Comparison of ENCODE assay signal across 9 cellular contexts in the genomic region with DNA sequence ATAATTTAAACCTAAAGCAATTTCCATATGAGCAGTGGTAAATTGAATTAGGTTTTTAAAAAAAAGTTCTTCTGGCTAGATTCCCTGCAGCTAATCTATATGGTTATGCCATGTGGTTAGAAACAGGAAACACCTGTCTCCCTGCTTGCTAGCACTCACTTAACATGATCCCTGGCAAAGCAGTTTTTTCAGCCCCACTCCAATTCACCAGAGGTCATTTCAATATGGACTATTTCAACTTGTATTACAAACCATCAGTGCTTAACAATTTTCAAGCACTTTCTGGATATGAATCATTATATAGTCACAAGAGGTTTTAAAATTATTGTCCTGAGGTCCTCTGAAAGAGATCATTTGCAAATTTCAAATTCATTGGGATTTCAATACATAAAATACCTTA.
DNase-seq lines count a peak whose midpoint lies in the region; ATAC-seq and TF ChIP-seq lines count a peak whose summit lies in the region.
"Had no signal": no experiment of that assay in that cellular context is flagged by ENCODE, and none has a peak within 500 bp of the region (broad histone marks: within the 10 kb centered on the region; RNA-seq: fewer than 3 reads in every experiment).

No MANE protein-coding gene starts in this region.

- H3K36me3 ChIP-seq in DND-41 (ENCODE audit: insufficient read depth, low read length) (no peaks in the 10 kb centered on the region), KOPT-K1 (ENCODE audit: insufficient read depth, low read length) (no peaks in the 10 kb centered on the region)

- peak; percentile 52 for DNase-seq in DND-41
- DNase-seq in OCI-M1 (lab: John Stamatoyannopoulos, UW), result peak; percentile 49
- DNase-seq in NCI-H526 treated with DMSO at 0.1 percent for 48 hours (lab: John Stamatoyannopoulos, UW), result no peak
- no peak for DNase-seq in dedifferentiated amniotic fluid mesenchymal stem cell (ENCODE audit: extremely low spot score)
- DNase-seq in stimulated activated naive CD4-positive, alpha-beta T cell (lab: John Stamatoyannopoulos, UW), result no peak
- DNase-seq in posterior cingulate gyrus, result no peak

- no peak overlapping the region for H2AFZ ChIP-seq in DND-41 (ENCODE audit: low read depth, low read length)
- H2AFZ ChIP-seq: parathyroid adenoma had no signal

- H3K4me2 ChIP-seq in DND-41 (ENCODE audit: insufficient read depth, low read length), result peak overlapping the region; percentile 57

- ATAC-seq in DND-41 (ENCODE audit: insufficient read depth, low read depth) (peak; percentile 94), GM21717 (IDR thresholded peaks at IDR 0.05; ENCODE audit: unreplicated experiment) (peak; percentile 48)

- H3K9ac ChIP-seq in DND-41 (ENCODE audit: low read depth, low read length), result peak overlapping the region; percentile 37
- H3K9ac ChIP-seq: parathyroid adenoma had no signal

- no peak for TF ChIP-seq CTCF in DND-41 (IDR thresholded peaks at IDR 0.05; ENCODE audit: borderline replicate concordance, extremely low read depth, low read length, poor library complexity, severe bottlenecking)

- peak overlapping the region; percentile 82 for H3K27ac ChIP-seq in DND-41 (ENCODE audit: low read length)
- peak overlapping the region; percentile 5 for H3K27ac ChIP-seq in KOPT-K1 (ENCODE audit: low read depth, low read length, poor library complexity, severe bottlenecking)
- H3K27ac ChIP-seq: parathyroid adenoma had no signal

- peak overlapping the region in 1 of 2 experiments; percentile 7; a peak in 1 of 4 replicates for H3K4me3 ChIP-seq in DND-41 (ENCODE audit: low read depth in 1 of 2, low read length in 2 of 2)

- no peaks in the 10 kb centered on the region for H3K27me3 ChIP-seq in DND-41 (ENCODE audit: insufficient read depth, low read length, poor library complexity)

- intact Hi-C loops in posterior cingulate gyrus (cut with DNase I), result no loop called here

- no peaks in the 10 kb centered on the region for H4K20me1 ChIP-seq in DND-41 (ENCODE audit: insufficient read depth, low read length)

- H3K9me3 ChIP-seq in DND-41 (ENCODE audit: insufficient read depth, low read length, severe bottlenecking) (no peaks in the 10 kb centered on the region), KOPT-K1 (ENCODE audit: insufficient read depth, low read length, poor library complexity, severe bottlenecking) (no peaks in the 10 kb centered on the region)

- H3K4me1 ChIP-seq in DND-41 (ENCODE audit: insufficient read depth, low read length), result peaks cover 45% of the 10 kb centered on the region
- H3K4me1 ChIP-seq: parathyroid adenoma had no signal

- no peaks in the 10 kb centered on the region for H3K79me2 ChIP-seq in DND-41 (ENCODE audit: insufficient read depth, low read length)
- H3K79me2 ChIP-seq: parathyroid adenoma had no signal

Comparison
In these comparisons a context has a peak if more than half of its experiments do, and no peak if none do; other contexts are left out.
1. DNase-seq: peak in DND-41 (single experiment) and OCI-M1 (single experiment); none in NCI-H526 treated with DMSO at 0.1 percent for 48 hours (single experiment), dedifferentiated amniotic fluid mesenchymal stem cell (single experiment), stimulated activated naive CD4-positive, alpha-beta T cell (0 of 6) and posterior cingulate gyrus (0 of 10).